22 cellular contexts compared by ENCODE assay signal in genomic region chr3:70249509-70250160, GRCh38.
DNase-seq lines count a peak whose midpoint lies in the region; ATAC-seq, FAIRE-seq and TF ChIP-seq lines count a peak whose summit lies in the region.
"Had no signal": no experiment of that assay in that cellular context is flagged by ENCODE, and none has a peak within 500 bp of the region (broad histone marks: within the 10 kb centered on the region; RNA-seq: fewer than 3 reads in every experiment).

No MANE protein-coding gene starts in this region.

- H3K36me3 ChIP-seq in psoas muscle (ENCODE audit: insufficient read depth in 1 of 2, low read depth in 1 of 2) = no peaks in the 10 kb centered on the region
- H3K36me3 ChIP-seq: tibial nerve had no signal

- no peak for FAIRE-seq in HTR-8/SVneo (lab: Jason Lieb, UNC)

- DNase-seq in AG10803 (ENCODE audit: low read depth) = peak; percentile 5
- DNase-seq in HTR-8/SVneo (ENCODE audit: insufficient read length, low spot score) = peak; percentile 19
- peak; percentile 64 to 72 for DNase-seq in cardiac fibroblast (ENCODE audit: low read depth in 2 of 2)
- peak; percentile 52 to 76 for DNase-seq in lung microvascular endothelial cell (ENCODE audit: low read depth in 2 of 2)
- DNase-seq in NOMO-1 treated with DMSO at 0.1 percent for 48 hours (lab: John Stamatoyannopoulos, UW; ENCODE audit: unreplicated experiment) = no peak
- no peak for DNase-seq in psoas muscle
- DNase-seq in osteocyte (ENCODE audit: extremely low spot score, unreplicated experiment) = no peak
- no peak for DNase-seq in epidermal melanocyte (ENCODE audit: insufficient read length, low spot score)
- DNase-seq: activated naive CD4-positive, alpha-beta T cell treated with anti-CD3 and anti-CD28 coated beads, Interleukin-2, amount 10 ng/mL, durations not matched to agents 7 days and 5 days; activated T-cell treated with anti-CD3 and anti-CD28 coated beads, Interleukin-2, amount 50 U/mL, for 4 hours; head of caudate nucleus; Karpas-422; NCI-H1092 treated with DMSO at 0.1 percent for 48 hours; NCI-H69; nucleus accumbens; right cardiac atrium; T1000 had no signal

- H3K9me3 Mint-ChIP-seq in osteocyte (ENCODE audit: unreplicated experiment) = peaks cover 4% of the 10 kb centered on the region
- H3K9me3 Mint-ChIP-seq: activated naive CD4-positive, alpha-beta T cell treated with anti-CD3 and anti-CD28 coated beads, Interleukin-2, amount 10 ng/mL, durations not matched to agents 7 days and 5 days had no signal

- no peak for ATAC-seq in psoas muscle
- ATAC-seq: activated CD4-positive, CD25-positive, alpha-beta regulatory T cell treated with anti-CD3 and anti-CD28 coated beads, Interleukin-2, amount 50 U/mL, for 24 hours; activated T-cell treated with anti-CD3 and anti-CD28 coated beads, Interleukin-2, amount 50 U/mL, for 4 hours; SK-N-SH treated with all-trans-retinoic acid at 6 μM for 48 hours; stimulated activated effector memory CD8-positive, alpha-beta T cell treated with anti-CD3 and anti-CD28 coated beads, Interleukin-12 subunit alpha, Interleukin-12 subunit beta, amount 100 ng/mL, for 72 hours had no signal

- no peak overlapping the region for H3K4me3 ChIP-seq in AG10803 (ENCODE audit: low read length)
- H3K4me3 ChIP-seq in cardiac fibroblast (replicated peaks in 1 of 2; ENCODE audit: low read depth in 2 of 2, low read length in 2 of 2) = no peak overlapping the region
- H3K4me3 ChIP-seq in psoas muscle = no peak overlapping the region
- H3K4me3 ChIP-seq: tibial nerve had no signal

- H3K27ac Mint-ChIP-seq in osteocyte (ENCODE audit: unreplicated experiment) = no peak overlapping the region
- H3K27ac Mint-ChIP-seq: activated naive CD4-positive, alpha-beta T cell treated with anti-CD3 and anti-CD28 coated beads, Interleukin-2, amount 10 ng/mL, durations not matched to agents 7 days and 5 days; brain; stimulated activated effector memory CD8-positive, alpha-beta T cell treated with anti-CD3 and anti-CD28 coated beads, Interleukin-12 subunit alpha, Interleukin-12 subunit beta, amount 100 ng/mL, for 72 hours had no signal

- H3K4me1 ChIP-seq in psoas muscle = no peaks in the 10 kb centered on the region

- H3K4me1 Mint-ChIP-seq in osteocyte (ENCODE audit: unreplicated experiment) = peaks cover 17% of the 10 kb centered on the region
- H3K4me1 Mint-ChIP-seq: activated naive CD4-positive, alpha-beta T cell treated with anti-CD3 and anti-CD28 coated beads, Interleukin-2, amount 10 ng/mL, durations not matched to agents 7 days and 5 days; stimulated activated effector memory CD8-positive, alpha-beta T cell treated with anti-CD3 and anti-CD28 coated beads, Interleukin-12 subunit alpha, Interleukin-12 subunit beta, amount 100 ng/mL, for 72 hours had no signal

- H3K27me3 Mint-ChIP-seq in osteocyte (ENCODE audit: unreplicated experiment) = no peaks in the 10 kb centered on the region
- H3K27me3 Mint-ChIP-seq: activated naive CD4-positive, alpha-beta T cell treated with anti-CD3 and anti-CD28 coated beads, Interleukin-2, amount 10 ng/mL, durations not matched to agents 7 days and 5 days; brain had no signal

- H3K27ac ChIP-seq in psoas muscle = no peak overlapping the region
- H3K27ac ChIP-seq: tibial nerve had no signal

- H3K4me3 Mint-ChIP-seq in osteocyte (ENCODE audit: unreplicated experiment) = no peak overlapping the region
- H3K4me3 Mint-ChIP-seq: activated naive CD4-positive, alpha-beta T cell treated with anti-CD3 and anti-CD28 coated beads, Interleukin-2, amount 10 ng/mL, durations not matched to agents 7 days and 5 days; activated T-cell treated with anti-CD3 and anti-CD28 coated beads, Interleukin-2, amount 50 U/mL, for 4 hours; brain; stimulated activated effector memory CD8-positive, alpha-beta T cell treated with anti-CD3 and anti-CD28 coated beads, Interleukin-12 subunit alpha, Interleukin-12 subunit beta, amount 100 ng/mL, for 72 hours had no signal

- 65 to 73% (median 71%) methylated on average over 7 of the region's 7 CpGs for WGBS in psoas muscle, 3 donors

- no peak for TF ChIP-seq CTCF in AG10803 (conservative IDR thresholded peaks at IDR 0.05; ENCODE audit: low read length)
- no peak for TF ChIP-seq CTCF in cardiac fibroblast (IDR thresholded peaks at IDR 0.05; ENCODE audit: low read depth, low read length)
- no peak for TF ChIP-seq CTCF in psoas muscle (IDR thresholded peaks at IDR 0.05)
- no peak for TF ChIP-seq CTCF in osteocyte (IDR thresholded peaks at IDR 0.05)

- no peaks in the 10 kb centered on the region for H3K36me3 Mint-ChIP-seq in osteocyte (ENCODE audit: unreplicated experiment)
- H3K36me3 Mint-ChIP-seq: activated naive CD4-positive, alpha-beta T cell treated with anti-CD3 and anti-CD28 coated beads, Interleukin-2, amount 10 ng/mL, durations not matched to agents 7 days and 5 days; brain; stimulated activated effector memory CD8-positive, alpha-beta T cell treated with anti-CD3 and anti-CD28 coated beads, Interleukin-12 subunit alpha, Interleukin-12 subunit beta, amount 100 ng/mL, for 72 hours had no signal

- intact Hi-C loops in psoas muscle (cut with DNase I) = no loop called here

- H3K27me3 ChIP-seq in psoas muscle (ENCODE audit: insufficient read depth in 3 of 3, low read length in 2 of 3) = no peaks in the 10 kb centered on the region
- H3K27me3 ChIP-seq: tibial nerve had no signal

- H3K9me3 ChIP-seq in psoas muscle = no peaks in the 10 kb centered on the region

Comparison
In these comparisons a context has a peak if more than half of its experiments do, and no peak if none do; other contexts are left out.
1. DNase-seq: peak in AG10803 (single experiment), HTR-8/SVneo (single experiment), cardiac fibroblast (2 of 2) and lung microvascular endothelial cell (2 of 2); none in NOMO-1 treated with DMSO at 0.1 percent for 48 hours (single experiment), psoas muscle (0 of 2), osteocyte (single experiment) and epidermal melanocyte (single experiment).